1 cellular context compared by ENCODE assay signal in the genomic region with DNA sequence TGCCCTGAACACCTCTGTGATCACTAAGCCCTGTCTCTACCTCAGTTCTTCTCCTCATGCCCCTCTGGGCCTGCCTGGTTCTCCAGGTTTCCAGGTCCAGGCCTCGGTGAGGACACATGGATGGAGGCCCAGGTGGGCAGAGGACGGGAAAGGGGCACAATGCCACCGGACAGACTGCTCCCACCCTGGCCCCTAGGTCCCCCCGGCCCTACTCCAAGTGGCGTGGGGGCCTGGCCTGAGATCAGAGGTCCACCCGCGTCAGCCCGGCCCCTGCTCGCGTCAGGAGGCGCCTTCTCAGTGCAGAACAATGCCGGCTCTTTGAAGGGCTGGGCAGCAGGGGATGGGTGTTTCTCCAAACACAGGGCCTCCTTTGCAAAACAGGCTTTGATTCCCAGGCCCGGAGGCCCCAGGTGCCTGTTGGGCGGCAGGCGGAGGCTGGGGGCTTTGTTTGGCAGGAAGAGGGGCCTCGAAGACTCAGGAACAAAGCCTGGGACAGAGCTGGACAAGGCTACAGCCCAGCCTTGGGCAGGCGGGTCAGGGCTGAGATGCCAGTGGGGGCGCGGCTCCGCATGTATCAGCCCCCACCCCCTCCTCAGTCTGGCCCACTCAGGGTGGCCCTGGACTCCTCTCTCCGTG.
TF ChIP-seq lines count a peak whose summit lies in the region.

No MANE protein-coding gene starts in this region.

TF ChIP-seq in HepG2, 621 proteins besides CTCF, POLR2A, EP300 and RAD21 (continued from another document and continues in another):
- TF ChIP-seq, protein P1, sequence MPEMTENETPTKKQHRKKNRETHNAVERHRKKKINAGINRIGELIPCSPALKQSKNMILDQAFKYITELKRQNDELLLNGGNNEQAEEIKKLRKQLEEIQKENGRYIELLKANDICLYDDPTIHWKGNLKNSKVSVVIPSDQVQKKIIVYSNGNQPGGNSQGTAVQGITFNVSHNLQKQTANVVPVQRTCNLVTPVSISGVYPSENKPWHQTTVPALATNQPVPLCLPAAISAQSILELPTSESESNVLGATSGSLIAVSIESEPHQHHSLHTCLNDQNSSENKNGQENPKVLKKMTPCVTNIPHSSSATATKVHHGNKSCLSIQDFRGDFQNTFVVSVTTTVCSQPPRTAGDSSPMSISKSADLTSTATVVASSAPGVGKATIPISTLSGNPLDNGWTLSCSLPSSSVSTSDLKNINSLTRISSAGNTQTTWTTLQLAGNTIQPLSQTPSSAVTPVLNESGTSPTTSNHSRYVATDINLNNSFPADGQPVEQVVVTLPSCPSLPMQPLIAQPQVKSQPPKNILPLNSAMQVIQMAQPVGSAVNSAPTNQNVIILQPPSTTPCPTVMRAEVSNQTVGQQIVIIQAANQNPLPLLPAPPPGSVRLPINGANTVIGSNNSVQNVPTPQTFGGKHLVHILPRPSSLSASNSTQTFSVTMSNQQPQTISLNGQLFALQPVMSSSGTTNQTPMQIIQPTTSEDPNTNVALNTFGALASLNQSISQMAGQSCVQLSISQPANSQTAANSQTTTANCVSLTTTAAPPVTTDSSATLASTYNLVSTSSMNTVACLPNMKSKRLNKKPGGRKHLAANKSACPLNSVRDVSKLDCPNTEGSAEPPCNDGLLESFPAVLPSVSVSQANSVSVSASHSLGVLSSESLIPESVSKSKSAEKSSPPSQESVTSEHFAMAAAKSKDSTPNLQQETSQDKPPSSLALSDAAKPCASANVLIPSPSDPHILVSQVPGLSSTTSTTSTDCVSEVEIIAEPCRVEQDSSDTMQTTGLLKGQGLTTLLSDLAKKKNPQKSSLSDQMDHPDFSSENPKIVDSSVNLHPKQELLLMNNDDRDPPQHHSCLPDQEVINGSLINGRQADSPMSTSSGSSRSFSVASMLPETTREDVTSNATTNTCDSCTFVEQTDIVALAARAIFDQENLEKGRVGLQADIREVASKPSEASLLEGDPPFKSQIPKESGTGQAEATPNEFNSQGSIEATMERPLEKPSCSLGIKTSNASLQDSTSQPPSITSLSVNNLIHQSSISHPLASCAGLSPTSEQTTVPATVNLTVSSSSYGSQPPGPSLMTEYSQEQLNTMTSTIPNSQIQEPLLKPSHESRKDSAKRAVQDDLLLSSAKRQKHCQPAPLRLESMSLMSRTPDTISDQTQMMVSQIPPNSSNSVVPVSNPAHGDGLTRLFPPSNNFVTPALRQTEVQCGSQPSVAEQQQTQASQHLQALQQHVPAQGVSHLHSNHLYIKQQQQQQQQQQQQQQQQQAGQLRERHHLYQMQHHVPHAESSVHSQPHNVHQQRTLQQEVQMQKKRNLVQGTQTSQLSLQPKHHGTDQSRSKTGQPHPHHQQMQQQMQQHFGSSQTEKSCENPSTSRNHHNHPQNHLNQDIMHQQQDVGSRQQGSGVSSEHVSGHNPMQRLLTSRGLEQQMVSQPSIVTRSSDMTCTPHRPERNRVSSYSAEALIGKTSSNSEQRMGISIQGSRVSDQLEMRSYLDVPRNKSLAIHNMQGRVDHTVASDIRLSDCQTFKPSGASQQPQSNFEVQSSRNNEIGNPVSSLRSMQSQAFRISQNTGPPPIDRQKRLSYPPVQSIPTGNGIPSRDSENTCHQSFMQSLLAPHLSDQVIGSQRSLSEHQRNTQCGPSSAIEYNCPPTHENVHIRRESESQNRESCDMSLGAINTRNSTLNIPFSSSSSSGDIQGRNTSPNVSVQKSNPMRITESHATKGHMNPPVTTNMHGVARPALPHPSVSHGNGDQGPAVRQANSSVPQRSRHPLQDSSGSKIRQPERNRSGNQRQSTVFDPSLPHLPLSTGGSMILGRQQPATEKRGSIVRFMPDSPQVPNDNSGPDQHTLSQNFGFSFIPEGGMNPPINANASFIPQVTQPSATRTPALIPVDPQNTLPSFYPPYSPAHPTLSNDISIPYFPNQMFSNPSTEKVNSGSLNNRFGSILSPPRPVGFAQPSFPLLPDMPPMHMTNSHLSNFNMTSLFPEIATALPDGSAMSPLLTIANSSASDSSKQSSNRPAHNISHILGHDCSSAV (CRISPR knock-in tag; IDR thresholded peaks at IDR 0.05; ENCODE audit: borderline replicate concordance) = no peak
- TF ChIP-seq ZNF616 (CRISPR knock-in tag; IDR thresholded peaks at IDR 0.05; ENCODE audit: low read depth) = no peak
- TF ChIP-seq REL (CRISPR knock-in tag; conservative IDR thresholded peaks at IDR 0.05) = no peak
- 0 out of 2 replicates have a peak, but pooled peaks have one; percentile 17 for TF ChIP-seq MEF2D (CRISPR knock-in tag; IDR thresholded peaks at IDR 0.05)
- peak; percentile 59 for TF ChIP-seq DPF2 (CRISPR knock-in tag; IDR thresholded peaks at IDR 0.05; ENCODE audit: borderline replicate concordance, low read depth)
- TF ChIP-seq SOX6 (IDR thresholded peaks at IDR 0.05) = no peak
- TF ChIP-seq SOX6 (CRISPR knock-in tag; IDR thresholded peaks at IDR 0.05) = peak; percentile 96
- TF ChIP-seq, protein P2, sequence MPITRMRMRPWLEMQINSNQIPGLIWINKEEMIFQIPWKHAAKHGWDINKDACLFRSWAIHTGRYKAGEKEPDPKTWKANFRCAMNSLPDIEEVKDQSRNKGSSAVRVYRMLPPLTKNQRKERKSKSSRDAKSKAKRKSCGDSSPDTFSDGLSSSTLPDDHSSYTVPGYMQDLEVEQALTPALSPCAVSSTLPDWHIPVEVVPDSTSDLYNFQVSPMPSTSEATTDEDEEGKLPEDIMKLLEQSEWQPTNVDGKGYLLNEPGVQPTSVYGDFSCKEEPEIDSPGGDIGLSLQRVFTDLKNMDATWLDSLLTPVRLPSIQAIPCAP (CRISPR knock-in tag; IDR thresholded peaks at IDR 0.05; ENCODE audit: low read depth) = no peak
- no peak for TF ChIP-seq SAFB2 (CRISPR knock-in tag; IDR thresholded peaks at IDR 0.05; ENCODE audit: borderline replicate concordance, low read depth)
- no peak; the same call in 1 of the 2 replicates for TF ChIP-seq ZNF614 (CRISPR knock-in tag; IDR thresholded peaks at IDR 0.05; ENCODE audit: borderline replicate concordance)
- TF ChIP-seq ZNF83 (CRISPR knock-in tag; IDR thresholded peaks at IDR 0.05; ENCODE audit: borderline replicate concordance) = no peak
- no peak for TF ChIP-seq TFDP1 (CRISPR knock-in tag; IDR thresholded peaks at IDR 0.05; ENCODE audit: borderline replicate concordance)
- TF ChIP-seq U2AF2 (IDR thresholded peaks at IDR 0.05; ENCODE audit: low read depth, low read length) = no peak
- peak; percentile 16; the same call in 1 of the 2 replicates for TF ChIP-seq AHDC1 (CRISPR knock-in tag; IDR thresholded peaks at IDR 0.05; ENCODE audit: borderline replicate concordance)
- TF ChIP-seq ZNF841 (CRISPR knock-in tag; IDR thresholded peaks at IDR 0.05; ENCODE audit: borderline replicate concordance) = no peak
- 0 out of 2 replicates have a peak, but pooled peaks have one; percentile 61 for TF ChIP-seq CBFB (CRISPR knock-in tag; IDR thresholded peaks at IDR 0.05)
- TF ChIP-seq AKAP8 (CRISPR knock-in tag; IDR thresholded peaks at IDR 0.05) = 0 out of 2 replicates have a peak, but pooled peaks have one; percentile 26
- TF ChIP-seq, protein P3, sequence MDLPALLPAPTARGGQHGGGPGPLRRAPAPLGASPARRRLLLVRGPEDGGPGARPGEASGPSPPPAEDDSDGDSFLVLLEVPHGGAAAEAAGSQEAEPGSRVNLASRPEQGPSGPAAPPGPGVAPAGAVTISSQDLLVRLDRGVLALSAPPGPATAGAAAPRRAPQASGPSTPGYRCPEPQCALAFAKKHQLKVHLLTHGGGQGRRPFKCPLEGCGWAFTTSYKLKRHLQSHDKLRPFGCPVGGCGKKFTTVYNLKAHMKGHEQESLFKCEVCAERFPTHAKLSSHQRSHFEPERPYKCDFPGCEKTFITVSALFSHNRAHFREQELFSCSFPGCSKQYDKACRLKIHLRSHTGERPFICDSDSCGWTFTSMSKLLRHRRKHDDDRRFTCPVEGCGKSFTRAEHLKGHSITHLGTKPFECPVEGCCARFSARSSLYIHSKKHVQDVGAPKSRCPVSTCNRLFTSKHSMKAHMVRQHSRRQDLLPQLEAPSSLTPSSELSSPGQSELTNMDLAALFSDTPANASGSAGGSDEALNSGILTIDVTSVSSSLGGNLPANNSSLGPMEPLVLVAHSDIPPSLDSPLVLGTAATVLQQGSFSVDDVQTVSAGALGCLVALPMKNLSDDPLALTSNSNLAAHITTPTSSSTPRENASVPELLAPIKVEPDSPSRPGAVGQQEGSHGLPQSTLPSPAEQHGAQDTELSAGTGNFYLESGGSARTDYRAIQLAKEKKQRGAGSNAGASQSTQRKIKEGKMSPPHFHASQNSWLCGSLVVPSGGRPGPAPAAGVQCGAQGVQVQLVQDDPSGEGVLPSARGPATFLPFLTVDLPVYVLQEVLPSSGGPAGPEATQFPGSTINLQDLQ (CRISPR knock-in tag; IDR thresholded peaks at IDR 0.05) = no peak
- no peak for TF ChIP-seq ZNF776 (CRISPR knock-in tag; IDR thresholded peaks at IDR 0.05)
- no peak for TF ChIP-seq ZNF597 (CRISPR knock-in tag; IDR thresholded peaks at IDR 0.05)
- no peak for TF ChIP-seq ZNF749 (CRISPR knock-in tag; IDR thresholded peaks at IDR 0.05; ENCODE audit: borderline replicate concordance)
- TF ChIP-seq AGO2 (optimal IDR thresholded peaks at IDR 0.05; ENCODE audit: low read depth, low read length) = peak; percentile 38
- TF ChIP-seq, protein P4, sequence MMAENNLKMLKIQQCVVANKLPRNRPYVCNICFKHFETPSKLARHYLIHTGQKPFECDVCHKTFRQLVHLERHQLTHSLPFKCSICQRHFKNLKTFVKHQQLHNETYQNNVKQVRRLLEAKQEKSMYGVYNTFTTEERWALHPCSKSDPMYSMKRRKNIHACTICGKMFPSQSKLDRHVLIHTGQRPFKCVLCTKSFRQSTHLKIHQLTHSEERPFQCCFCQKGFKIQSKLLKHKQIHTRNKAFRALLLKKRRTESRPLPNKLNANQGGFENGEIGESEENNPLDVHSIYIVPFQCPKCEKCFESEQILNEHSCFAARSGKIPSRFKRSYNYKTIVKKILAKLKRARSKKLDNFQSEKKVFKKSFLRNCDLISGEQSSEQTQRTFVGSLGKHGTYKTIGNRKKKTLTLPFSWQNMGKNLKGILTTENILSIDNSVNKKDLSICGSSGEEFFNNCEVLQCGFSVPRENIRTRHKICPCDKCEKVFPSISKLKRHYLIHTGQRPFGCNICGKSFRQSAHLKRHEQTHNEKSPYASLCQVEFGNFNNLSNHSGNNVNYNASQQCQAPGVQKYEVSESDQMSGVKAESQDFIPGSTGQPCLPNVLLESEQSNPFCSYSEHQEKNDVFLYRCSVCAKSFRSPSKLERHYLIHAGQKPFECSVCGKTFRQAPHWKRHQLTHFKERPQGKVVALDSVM (CRISPR knock-in tag; IDR thresholded peaks at IDR 0.05) = peak; percentile 73; the same call in 1 of the 2 replicates
- TF ChIP-seq, protein P5, sequence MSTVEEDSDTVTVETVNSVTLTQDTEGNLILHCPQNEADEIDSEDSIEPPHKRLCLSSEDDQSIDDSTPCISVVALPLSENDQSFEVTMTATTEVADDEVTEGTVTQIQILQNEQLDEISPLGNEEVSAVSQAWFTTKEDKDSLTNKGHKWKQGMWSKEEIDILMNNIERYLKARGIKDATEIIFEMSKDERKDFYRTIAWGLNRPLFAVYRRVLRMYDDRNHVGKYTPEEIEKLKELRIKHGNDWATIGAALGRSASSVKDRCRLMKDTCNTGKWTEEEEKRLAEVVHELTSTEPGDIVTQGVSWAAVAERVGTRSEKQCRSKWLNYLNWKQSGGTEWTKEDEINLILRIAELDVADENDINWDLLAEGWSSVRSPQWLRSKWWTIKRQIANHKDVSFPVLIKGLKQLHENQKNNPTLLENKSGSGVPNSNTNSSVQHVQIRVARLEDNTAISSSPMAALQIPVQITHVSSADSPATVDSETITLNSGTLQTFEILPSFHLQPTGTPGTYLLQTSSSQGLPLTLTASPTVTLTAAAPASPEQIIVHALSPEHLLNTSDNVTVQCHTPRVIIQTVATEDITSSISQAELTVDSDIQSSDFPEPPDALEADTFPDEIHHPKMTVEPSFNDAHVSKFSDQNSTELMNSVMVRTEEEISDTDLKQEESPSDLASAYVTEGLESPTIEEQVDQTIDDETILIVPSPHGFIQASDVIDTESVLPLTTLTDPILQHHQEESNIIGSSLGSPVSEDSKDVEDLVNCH (CRISPR knock-in tag; IDR thresholded peaks at IDR 0.05) = no peak
